ENCODE assay signal across 1 cellular context in genomic region chr2:233445152-233445830, GRCh38.
TF ChIP-seq lines count a peak whose summit lies in the region.

No MANE protein-coding gene starts in this region.

TF ChIP-seq in HepG2, 621 proteins besides CTCF, POLR2A, EP300 and RAD21 (continued from another document):
- TF ChIP-seq ZNF687 (CRISPR knock-in tag; IDR thresholded peaks at IDR 0.05): 0 out of 2 replicates have a peak, but pooled peaks have one; percentile 12
- TF ChIP-seq ZNF558 (CRISPR knock-in tag; IDR thresholded peaks at IDR 0.05; ENCODE audit: borderline replicate concordance): no peak
- TF ChIP-seq PRMT3 (CRISPR knock-in tag; IDR thresholded peaks at IDR 0.05; ENCODE audit: borderline replicate concordance, low read depth): no peak
- no peak for TF ChIP-seq ZBTB25 (CRISPR knock-in tag; IDR thresholded peaks at IDR 0.05)
- TF ChIP-seq ZNF574 (CRISPR knock-in tag; IDR thresholded peaks at IDR 0.05): no peak
